Comparison of ENCODE assay signal across 8 cellular contexts in genomic region chr17:50547035-50547735, GRCh38. TPM values are rescaled to one million over a fixed set of nuclear protein-coding genes. Genes with fewer than 3 reads are reported as not detected.
DNase-seq lines count a peak whose midpoint lies in the region; ATAC-seq and TF ChIP-seq lines count a peak whose summit lies in the region.

TSS of gene SPATA20 (plus strand) at chr17:50547174. CDS start at chr17:50547209, 35 bp downstream.

- H3K9me3 Mint-ChIP-seq in activated T-helper 2 cell treated with anti-CD3 and anti-CD28 coated beads, Interferon-gamma antibody, Interleukin-2, Interleukin-4, amounts not matched to agents 10 μg/mL and 5 μg/mL and 100 μg/mL, durations not matched to agents 14 hours and 24 hours and 36 hours: no peaks in the 10 kb centered on the region
- H3K9me3 Mint-ChIP-seq in nephron progenitor cell: no peaks in the 10 kb centered on the region
- no peaks in the 10 kb centered on the region for H3K9me3 Mint-ChIP-seq in stimulated activated naive CD8-positive, alpha-beta T cell treated with anti-CD3 and anti-CD28 coated beads, Interleukin-15, Interleukin-2, amounts not matched to agents 100 ng/mL and 50 ng/mL, for 24 hours

- peak; percentile 61 for ATAC-seq in GM21576 (IDR thresholded peaks at IDR 0.05; ENCODE audit: unreplicated experiment)

- peaks cover 18% of the 10 kb centered on the region for H3K27me3 Mint-ChIP-seq in activated T-helper 2 cell treated with anti-CD3 and anti-CD28 coated beads, Interferon-gamma antibody, Interleukin-2, Interleukin-4, amounts not matched to agents 10 μg/mL and 5 μg/mL and 100 μg/mL, durations not matched to agents 14 hours and 24 hours and 36 hours (ENCODE audit: low read depth)
- peaks cover 20% of the 10 kb centered on the region for H3K27me3 Mint-ChIP-seq in nephron progenitor cell (ENCODE audit: low read depth, poor library complexity)
- H3K27me3 Mint-ChIP-seq in stimulated activated naive CD8-positive, alpha-beta T cell treated with anti-CD3 and anti-CD28 coated beads, Interleukin-15, Interleukin-2, amounts not matched to agents 100 ng/mL and 50 ng/mL, for 24 hours: peaks cover 6% of the 10 kb centered on the region

- H3K27ac ChIP-seq in RWPE1: peak within 1 kb of the TSS; percentile 83

- TF ChIP-seq CTCF in RWPE1 (conservative IDR thresholded peaks at IDR 0.05; ENCODE audit: low read depth): peak; percentile 99
- peak; percentile 91 for TF ChIP-seq CTCF in fibroblast of pulmonary artery (IDR thresholded peaks at IDR 0.05; ENCODE audit: low read length, missing control alignments)
- peak; percentile 96 for TF ChIP-seq CTCF in nephron progenitor cell (IDR thresholded peaks at IDR 0.05)

- H3K36me3 Mint-ChIP-seq in activated T-helper 2 cell treated with anti-CD3 and anti-CD28 coated beads, Interferon-gamma antibody, Interleukin-2, Interleukin-4, amounts not matched to agents 10 μg/mL and 5 μg/mL and 100 μg/mL, durations not matched to agents 14 hours and 24 hours and 36 hours (ENCODE audit: low read depth): no peaks in the 10 kb centered on the region
- no peaks in the 10 kb centered on the region for H3K36me3 Mint-ChIP-seq in nephron progenitor cell (ENCODE audit: low read depth)
- H3K36me3 Mint-ChIP-seq in stimulated activated naive CD8-positive, alpha-beta T cell treated with anti-CD3 and anti-CD28 coated beads, Interleukin-15, Interleukin-2, amounts not matched to agents 100 ng/mL and 50 ng/mL, for 24 hours (ENCODE audit: low read depth): no peaks in the 10 kb centered on the region

- peak within 1 kb of the TSS; percentile 78 for H3K4me3 Mint-ChIP-seq in activated T-helper 2 cell treated with anti-CD3 and anti-CD28 coated beads, Interferon-gamma antibody, Interleukin-2, Interleukin-4, amounts not matched to agents 10 μg/mL and 5 μg/mL and 100 μg/mL, durations not matched to agents 14 hours and 24 hours and 36 hours (ENCODE audit: low read depth)
- peak within 1 kb of the TSS; percentile 77 for H3K4me3 Mint-ChIP-seq in nephron progenitor cell
- H3K4me3 Mint-ChIP-seq in stimulated activated naive CD8-positive, alpha-beta T cell treated with anti-CD3 and anti-CD28 coated beads, Interleukin-15, Interleukin-2, amounts not matched to agents 100 ng/mL and 50 ng/mL, for 24 hours: peak within 1 kb of the TSS; percentile 81

- H3K4me1 Mint-ChIP-seq in activated T-helper 2 cell treated with anti-CD3 and anti-CD28 coated beads, Interferon-gamma antibody, Interleukin-2, Interleukin-4, amounts not matched to agents 10 μg/mL and 5 μg/mL and 100 μg/mL, durations not matched to agents 14 hours and 24 hours and 36 hours (ENCODE audit: low read depth): peaks cover 10% of the 10 kb centered on the region
- H3K4me1 Mint-ChIP-seq in nephron progenitor cell: peaks cover 36% of the 10 kb centered on the region
- H3K4me1 Mint-ChIP-seq in stimulated activated naive CD8-positive, alpha-beta T cell treated with anti-CD3 and anti-CD28 coated beads, Interleukin-15, Interleukin-2, amounts not matched to agents 100 ng/mL and 50 ng/mL, for 24 hours (ENCODE audit: low read depth): peaks cover 13% of the 10 kb centered on the region

- H3K27ac Mint-ChIP-seq in activated T-helper 2 cell treated with anti-CD3 and anti-CD28 coated beads, Interferon-gamma antibody, Interleukin-2, Interleukin-4, amounts not matched to agents 10 μg/mL and 5 μg/mL and 100 μg/mL, durations not matched to agents 14 hours and 24 hours and 36 hours: peak within 1 kb of the TSS; percentile 44
- no peak within 1 kb of the TSS for H3K27ac Mint-ChIP-seq in nephron progenitor cell
- H3K27ac Mint-ChIP-seq in stimulated activated naive CD8-positive, alpha-beta T cell treated with anti-CD3 and anti-CD28 coated beads, Interleukin-15, Interleukin-2, amounts not matched to agents 100 ng/mL and 50 ng/mL, for 24 hours: peak within 1 kb of the TSS; percentile 31

- CTCF ChIA-PET in RWPE1 (lab: Yijun Ruan, JAX): interaction anchor here (0.8 to 1.0 kb wide), 4 partner anchors 28 to 209 kb away, joined by 3 to 4 read pairs (median 3); no protein-coding TSS in a partner anchor

- DNase-seq in DMS53 (lab: John Stamatoyannopoulos, UW) (peak; percentile 99), KG1 (lab: John Stamatoyannopoulos, UW) (peak; percentile 31), RWPE1 (ENCODE audit: low spot score) (peak; percentile 84), fibroblast of pulmonary artery (ENCODE audit: low read depth) (peak; percentile 92), nephron progenitor cell (peak; percentile 92)
- peak; percentile 84 for DNase-seq in activated T-helper 2 cell treated with anti-CD3 and anti-CD28 coated beads, Interferon-gamma antibody, Interleukin-2, Interleukin-4, amounts not matched to agents 10 μg/mL and 5 μg/mL and 100 μg/mL, durations not matched to agents 14 hours and 24 hours and 36 hours (ENCODE audit: low spot score)

- H3K4me3 ChIP-seq in fibroblast of pulmonary artery (replicated peaks; ENCODE audit: low read depth, low read length): peak within 1 kb of the TSS; percentile 67

- intact Hi-C loops in activated T-helper 2 cell treated with anti-CD3 and anti-CD28 coated beads, Interferon-gamma antibody, Interleukin-2, Interleukin-4, amounts not matched to agents 10 μg/mL and 5 μg/mL and 100 μg/mL, durations not matched to agents 14 hours and 24 hours and 36 hours (cut with micrococcal nuclease): loop anchor here (1.0 to 10.0 kb wide), 6 partner anchors 69 to 408 kb away; partner anchors contain the start of genes ANKRD40 and RSAD1

- POLR2A ChIA-PET in RWPE1 (lab: Yijun Ruan, JAX; ENCODE audit: low non-redundant PET): no interaction called here

RNA-seq across cellular contexts. Expression of gene SPATA20, which starts in this region (rescaled TPM):
- total RNA-seq in activated T-helper 2 cell treated with anti-CD3 and anti-CD28 coated beads, Interferon-gamma antibody, Interleukin-2, Interleukin-4, amounts not matched to agents 10 μg/mL and 5 μg/mL and 100 μg/mL, durations not matched to agents 14 hours and 24 hours and 36 hours: 30.5 and 31.0 TPM in 2 replicates

Comparison
In these comparisons a context has a peak if more than half of its experiments do, and no peak if none do; other contexts are left out.
1. Peak in every context shown above with its lines: DNase-seq, ATAC-seq, H3K4me3 ChIP-seq and H3K27ac ChIP-seq.
2. DNase-seq: peak in every context shown above with its lines; median percentile 99 in DMS53; 92 in fibroblast of pulmonary artery; 92 in nephron progenitor cell; 84 in RWPE1; 84 in activated T-helper 2 cell treated with anti-CD3 and anti-CD28 coated beads, Interferon-gamma antibody, Interleukin-2, Interleukin-4, amounts not matched to agents 10 μg/mL and 5 μg/mL and 100 μg/mL, durations not matched to agents 14 hours and 24 hours and 36 hours; 31 in KG1.